In the genomic region with DNA sequence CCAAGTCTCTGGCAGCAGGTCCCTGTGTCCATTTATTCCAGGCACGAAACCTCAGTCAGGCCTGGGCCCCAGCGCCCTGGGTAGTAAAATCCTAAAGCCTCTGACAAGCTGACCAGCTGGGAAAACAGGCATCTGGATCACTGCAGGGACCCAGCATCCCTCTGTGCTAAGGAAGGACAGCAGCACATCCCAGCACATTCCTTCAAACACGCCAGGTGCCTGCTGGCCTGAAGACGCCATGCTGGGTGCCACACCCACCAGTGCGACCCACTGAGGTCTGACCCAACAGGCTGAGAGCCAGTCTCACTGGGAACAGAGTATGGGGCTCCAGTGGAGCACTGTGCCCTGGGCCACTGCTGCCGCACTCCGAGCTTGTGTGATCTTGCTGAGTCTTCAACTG, we compare ENCODE assay signal across 13 cellular contexts. TPM values are rescaled to one million over a fixed set of nuclear protein-coding genes. Genes with fewer than 3 reads are reported as not detected.
DNase-seq lines count a peak whose midpoint lies in the region; ATAC-seq and TF ChIP-seq lines count a peak whose summit lies in the region.
"Had no signal": no experiment of that assay in that cellular context is flagged by ENCODE, and none has a peak within 500 bp of the region (broad histone marks: within the 10 kb centered on the region; RNA-seq: fewer than 3 reads in every experiment).

No MANE protein-coding gene starts in this region.

- no peak overlapping the region for H3K4me3 Mint-ChIP-seq in WTC11
- no peak overlapping the region for H3K4me3 Mint-ChIP-seq in chondrocyte (ENCODE audit: unreplicated experiment)
- H3K4me3 Mint-ChIP-seq: CD4-positive, CD25-positive, alpha-beta regulatory T cell; GM23338 had no signal

- peaks cover 15% of the 10 kb centered on the region for H3K4me1 Mint-ChIP-seq in WTC11
- peaks cover 22% of the 10 kb centered on the region for H3K4me1 Mint-ChIP-seq in chondrocyte (ENCODE audit: low read depth)

- POLR2A ChIA-PET in HEK293 (lab: Yijun Ruan, JAX): interaction anchor here (1.3 kb wide), 1 partner anchor 75 kb away, joined by 3 read pairs; a partner anchor contains a TSS
- POLR2A ChIA-PET in WTC11 (lab: Charles Lee): no interaction called here

- H3K27me3 ChIP-seq in suprapubic skin: no peaks in the 10 kb centered on the region
- H3K27me3 ChIP-seq: BLaER1 treated with 17β-estradiol and CSF1 and Interleukin-3, amounts not matched to agents 10 nM and 100 nM had no signal

- no peaks in the 10 kb centered on the region; the same call in 1 of the 2 replicates for H3K4me1 ChIP-seq in HEK293 (ENCODE audit: control insufficient read depth, insufficient read depth, low read length)
- peaks cover 59% of the 10 kb centered on the region for H3K4me1 ChIP-seq in suprapubic skin

- no peak for TF ChIP-seq POLR2A in suprapubic skin (IDR thresholded peaks at IDR 0.05)

- ATAC-seq in WTC11 (no peak; the same call in 1 of the 2 replicates), esophagus mucosa (peak; percentile 5)
- ATAC-seq: GM23338 had no signal

- H3K9me3 Mint-ChIP-seq in WTC11 (no peaks in the 10 kb centered on the region), chondrocyte (ENCODE audit: low read depth) (no peaks in the 10 kb centered on the region)
- H3K9me3 Mint-ChIP-seq: GM23338 had no signal

- H3K27ac Mint-ChIP-seq in WTC11 (0 out of 2 replicates have a peak overlapping the region, but pooled peaks have one; percentile 45), chondrocyte (ENCODE audit: unreplicated experiment) (no peak overlapping the region)
- H3K27ac Mint-ChIP-seq: GM23338 had no signal

- TF ChIP-seq EP300 in suprapubic skin (IDR thresholded peaks at IDR 0.05): no peak

- H3K36me3 ChIP-seq in HEK293 (ENCODE audit: control insufficient read depth in 2 of 2, insufficient read depth in 1 of 2, low read length in 2 of 2) (peaks cover 0 to 59% of the 10 kb centered on the region in 2 experiments), suprapubic skin (peaks cover 34% of the 10 kb centered on the region)

- H3K36me3 Mint-ChIP-seq in WTC11 (peaks cover 3% of the 10 kb centered on the region), chondrocyte (ENCODE audit: low read depth) (peaks cover 8% of the 10 kb centered on the region)

- H3K27me3 Mint-ChIP-seq in WTC11 (ENCODE audit: low read depth) (no peaks in the 10 kb centered on the region), chondrocyte (ENCODE audit: low read depth) (no peaks in the 10 kb centered on the region)
- H3K27me3 Mint-ChIP-seq: CD4-positive, CD25-positive, alpha-beta regulatory T cell had no signal

- CTCF ChIA-PET in HEK293 (lab: Yijun Ruan, JAX) (interaction anchor here (2.6 kb wide), 1 partner anchor 11 kb away, joined by 10 read pairs; no protein-coding TSS in a partner anchor), WTC11 (lab: Charles Lee) (interaction anchor here (0.5 to 1.1 kb wide), 2 partner anchors 8 to 80 kb away, joined by 3 read pairs; no protein-coding TSS in a partner anchor)

- H3K4me3 ChIP-seq in HEK293 (ENCODE audit: low read depth, low read length): no peak overlapping the region
- no peak overlapping the region for H3K4me3 ChIP-seq in suprapubic skin
- H3K4me3 ChIP-seq: BLaER1 treated with 17β-estradiol and CSF1 and Interleukin-3, amounts not matched to agents 10 nM and 100 nM; GM23338 had no signal

- H3K27ac ChIP-seq in HEK293 (ENCODE audit: extremely low read depth, low read depth, low read length) (no peak overlapping the region), suprapubic skin (peak overlapping the region; percentile 57)
- H3K27ac ChIP-seq: BLaER1 treated with 17β-estradiol and CSF1 and Interleukin-3, amounts not matched to agents 10 nM and 100 nM had no signal

- WGBS in suprapubic skin: 61% methylated on average over 4 of the region's 7 CpGs

- H3K9me3 ChIP-seq in HEK293 (ENCODE audit: control insufficient read depth, insufficient read depth, low read depth, low read length) (no peaks in the 10 kb centered on the region), suprapubic skin (no peaks in the 10 kb centered on the region)
- H3K9me3 ChIP-seq: BLaER1 treated with 17β-estradiol and CSF1 and Interleukin-3, amounts not matched to agents 10 nM and 100 nM had no signal

- DNase-seq in WTC11 (ENCODE audit: low spot score): no peak
- no peak for DNase-seq in suprapubic skin (ENCODE audit: low spot score in 2 of 2)
- no peak for DNase-seq in chondrocyte (ENCODE audit: low spot score)
- DNase-seq in NCI-H1048 (lab: John Stamatoyannopoulos, UW): no peak
- no peak for DNase-seq in SHP77 treated with DMSO at 0.1 percent for 48 hours (lab: John Stamatoyannopoulos, UW)
- DNase-seq: ACHN; CD4-positive, CD25-positive, alpha-beta regulatory T cell; H7; IMR-90 had no signal

- TF ChIP-seq CTCF in HEK293 (tag by site-specific recombination; IDR thresholded peaks at IDR 0.05): no peak
- no peak for TF ChIP-seq CTCF in WTC11 (IDR thresholded peaks at IDR 0.05)
- TF ChIP-seq CTCF in suprapubic skin (IDR thresholded peaks at IDR 0.05): no peak
- no peak for TF ChIP-seq CTCF in chondrocyte (IDR thresholded peaks at IDR 0.05)

TF ChIP-seq in HEK293, 187 proteins besides CTCF, POLR2A, EP300 and RAD21:
- TF ChIP-seq ZNF561 (tag by site-specific recombination; IDR thresholded peaks at IDR 0.05; ENCODE audit: borderline replicate concordance) (no peak), KLF9 (tag by site-specific recombination; IDR thresholded peaks at IDR 0.05; ENCODE audit: low read depth) (peak; percentile 24; the same call in 1 of the 2 replicates), ZNF677 (tag by site-specific recombination; IDR thresholded peaks at IDR 0.05) (no peak), ZIC2 (tag by site-specific recombination; IDR thresholded peaks at IDR 0.05) (peak; percentile 96), ZNF292 (tag by site-specific recombination; IDR thresholded peaks at IDR 0.05; ENCODE audit: borderline replicate concordance, low read depth) (no peak), ZNF76 (tag by site-specific recombination; IDR thresholded peaks at IDR 0.05; ENCODE audit: borderline replicate concordance, low read depth) (no peak), ZBTB7A (tag by site-specific recombination; IDR thresholded peaks at IDR 0.05; ENCODE audit: low read depth) (no peak)

TF ChIP-seq in WTC11, 78 proteins besides CTCF, POLR2A, EP300 and RAD21 (continues in another document):
- TF ChIP-seq NFATC4 (CRISPR knock-in tag; IDR thresholded peaks at IDR 0.05) (no peak), TEAD4 (CRISPR knock-in tag; IDR thresholded peaks at IDR 0.05) (no peak), RELA (CRISPR knock-in tag; IDR thresholded peaks at IDR 0.05; ENCODE audit: borderline replicate concordance) (no peak), ZNF263 (CRISPR knock-in tag; IDR thresholded peaks at IDR 0.05; ENCODE audit: low read depth) (no peak), CBFB (CRISPR knock-in tag; IDR thresholded peaks at IDR 0.05; ENCODE audit: low read depth) (no peak), HMGA2 (CRISPR knock-in tag; IDR thresholded peaks at IDR 0.05) (no peak)
- TF ChIP-seq, protein P1, sequence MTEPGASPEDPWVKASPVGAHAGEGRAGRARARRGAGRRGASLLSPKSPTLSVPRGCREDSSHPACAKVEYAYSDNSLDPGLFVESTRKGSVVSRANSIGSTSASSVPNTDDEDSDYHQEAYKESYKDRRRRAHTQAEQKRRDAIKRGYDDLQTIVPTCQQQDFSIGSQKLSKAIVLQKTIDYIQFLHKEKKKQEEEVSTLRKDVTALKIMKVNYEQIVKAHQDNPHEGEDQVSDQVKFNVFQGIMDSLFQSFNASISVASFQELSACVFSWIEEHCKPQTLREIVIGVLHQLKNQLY (CRISPR knock-in tag; IDR thresholded peaks at IDR 0.05): no peak
- TF ChIP-seq, protein P2, sequence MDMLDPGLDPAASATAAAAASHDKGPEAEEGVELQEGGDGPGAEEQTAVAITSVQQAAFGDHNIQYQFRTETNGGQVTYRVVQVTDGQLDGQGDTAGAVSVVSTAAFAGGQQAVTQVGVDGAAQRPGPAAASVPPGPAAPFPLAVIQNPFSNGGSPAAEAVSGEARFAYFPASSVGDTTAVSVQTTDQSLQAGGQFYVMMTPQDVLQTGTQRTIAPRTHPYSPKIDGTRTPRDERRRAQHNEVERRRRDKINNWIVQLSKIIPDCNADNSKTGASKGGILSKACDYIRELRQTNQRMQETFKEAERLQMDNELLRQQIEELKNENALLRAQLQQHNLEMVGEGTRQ (CRISPR knock-in tag; IDR thresholded peaks at IDR 0.05): no peak
- TF ChIP-seq, protein P3, sequence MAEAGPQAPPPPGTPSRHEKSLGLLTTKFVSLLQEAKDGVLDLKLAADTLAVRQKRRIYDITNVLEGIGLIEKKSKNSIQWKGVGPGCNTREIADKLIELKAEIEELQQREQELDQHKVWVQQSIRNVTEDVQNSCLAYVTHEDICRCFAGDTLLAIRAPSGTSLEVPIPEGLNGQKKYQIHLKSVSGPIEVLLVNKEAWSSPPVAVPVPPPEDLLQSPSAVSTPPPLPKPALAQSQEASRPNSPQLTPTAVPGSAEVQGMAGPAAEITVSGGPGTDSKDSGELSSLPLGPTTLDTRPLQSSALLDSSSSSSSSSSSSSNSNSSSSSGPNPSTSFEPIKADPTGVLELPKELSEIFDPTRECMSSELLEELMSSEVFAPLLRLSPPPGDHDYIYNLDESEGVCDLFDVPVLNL (CRISPR knock-in tag; IDR thresholded peaks at IDR 0.05; ENCODE audit: borderline replicate concordance, low read depth): no peak
- TF ChIP-seq, protein P4, sequence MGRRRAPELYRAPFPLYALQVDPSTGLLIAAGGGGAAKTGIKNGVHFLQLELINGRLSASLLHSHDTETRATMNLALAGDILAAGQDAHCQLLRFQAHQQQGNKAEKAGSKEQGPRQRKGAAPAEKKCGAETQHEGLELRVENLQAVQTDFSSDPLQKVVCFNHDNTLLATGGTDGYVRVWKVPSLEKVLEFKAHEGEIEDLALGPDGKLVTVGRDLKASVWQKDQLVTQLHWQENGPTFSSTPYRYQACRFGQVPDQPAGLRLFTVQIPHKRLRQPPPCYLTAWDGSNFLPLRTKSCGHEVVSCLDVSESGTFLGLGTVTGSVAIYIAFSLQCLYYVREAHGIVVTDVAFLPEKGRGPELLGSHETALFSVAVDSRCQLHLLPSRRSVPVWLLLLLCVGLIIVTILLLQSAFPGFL (CRISPR knock-in tag; IDR thresholded peaks at IDR 0.05; ENCODE audit: borderline replicate concordance): no peak

RNA-seq across cellular contexts. Expression of a gene that starts 6.4 kb away (rescaled TPM):
- total RNA-seq in WTC11 (2021) (19.3 to 21.6 TPM (median 20.0 TPM) in 3 replicates), esophagus mucosa (21.6 TPM), suprapubic skin (10 to 100 TPM; 44.0 to 61.8 (median 46.7) TPM), chondrocyte (27.3 to 29.8 TPM (median 28.7 TPM) in 3 replicates)
